8 cellular contexts compared by ENCODE assay signal in the genomic region with DNA sequence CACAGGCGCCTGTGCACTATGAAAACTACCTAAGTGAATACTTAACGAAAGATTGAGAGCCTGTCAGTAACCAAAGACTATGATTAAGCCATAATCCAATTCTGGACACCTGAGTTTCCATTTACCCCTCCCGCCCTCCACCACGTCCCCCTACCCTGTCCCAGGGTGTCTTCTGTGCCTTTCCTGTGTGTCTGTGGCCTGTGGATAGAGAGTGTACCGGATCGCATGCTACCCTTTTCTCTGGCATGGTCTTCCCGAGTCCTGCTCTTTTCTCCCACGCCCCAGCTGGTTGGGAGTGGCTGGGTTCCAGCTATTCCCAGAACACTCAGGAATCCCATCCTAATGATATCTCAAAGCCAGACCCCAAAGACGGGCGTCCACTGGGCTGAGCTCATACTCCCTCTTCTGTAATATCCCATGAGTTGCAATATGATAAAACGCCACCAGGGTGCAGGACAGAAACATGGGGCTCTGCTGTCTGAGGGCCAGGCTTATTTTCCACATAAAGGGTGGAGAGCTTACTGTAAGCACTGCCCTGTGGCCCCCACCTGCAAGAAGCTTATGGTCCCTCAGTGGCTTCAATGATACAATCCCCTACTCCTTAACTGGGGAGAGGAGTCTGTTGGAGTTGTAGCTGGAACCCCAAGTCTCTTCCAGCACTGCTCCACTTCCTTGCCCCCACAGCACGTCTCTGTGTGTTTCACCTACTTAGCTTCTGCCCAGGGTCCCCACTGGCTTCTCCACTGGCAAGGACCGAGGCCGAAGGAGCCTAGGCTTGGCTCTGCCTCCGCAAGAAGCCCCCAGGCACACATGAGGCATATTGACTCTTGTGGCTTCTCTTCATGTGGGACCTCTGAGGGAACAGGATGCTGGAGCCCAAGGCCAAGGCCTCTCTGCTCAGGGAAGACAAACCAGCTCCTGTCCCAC. TPM values are rescaled to one million over a fixed set of nuclear protein-coding genes. Genes with fewer than 3 reads are reported as not detected.
DNase-seq lines count a peak whose midpoint lies in the region; ATAC-seq, FAIRE-seq and TF ChIP-seq lines count a peak whose summit lies in the region.

No MANE protein-coding gene starts in this region.

- H3K27ac ChIP-seq in stomach = no peak overlapping the region

- WGBS in stomach, 5 donors = 47 to 49% (median 49%) methylated on average over 14 to 15 of the region's 15 CpGs

- H3K9me3 ChIP-seq in stomach = no peaks in the 10 kb centered on the region

- intact Hi-C loops in stomach (cut with DNase I; ENCODE audit: low total_unique reads) = no loop called here

- peaks cover 40% of the 10 kb centered on the region for H3K27me3 ChIP-seq in bronchial epithelial cell (ENCODE audit: control insufficient read depth, insufficient read depth, low read length)
- H3K27me3 ChIP-seq in stomach = peaks cover 0 to 43% (median 10%) of the 10 kb centered on the region in 3 donors

- peaks cover 11 to 24% (median 18%) of the 10 kb centered on the region in 4 donors for H3K4me1 ChIP-seq in stomach

- no peak for FAIRE-seq in bronchial epithelial cell (lab: Jason Lieb, UNC)

- ATAC-seq in GM21529 (IDR thresholded peaks at IDR 0.05; ENCODE audit: unreplicated experiment) = peak; percentile 66
- ATAC-seq in left lobe of liver = peak; percentile 74
- no peak for ATAC-seq in HG02763 (IDR thresholded peaks at IDR 0.05; ENCODE audit: unreplicated experiment)

- peak; percentile 70 for TF ChIP-seq CTCF in bronchial epithelial cell (IDR thresholded peaks at IDR 0.05; ENCODE audit: insufficient read depth, low read length, severe bottlenecking)
- peak in 5 of 7 experiments; percentile 52 to 81 (median 60) for TF ChIP-seq CTCF in stomach (IDR thresholded peaks at IDR 0.05)

- no peaks in the 10 kb centered on the region for H3K36me3 ChIP-seq in bronchial epithelial cell (ENCODE audit: control insufficient read depth, insufficient read depth, low read length)
- H3K36me3 ChIP-seq in stomach = no peaks in the 10 kb centered on the region

- DNase-seq in DMS 273 treated with DMSO at 0.1 percent for 48 hours (lab: John Stamatoyannopoulos, UW) = peak; percentile 14
- DNase-seq in NAMALWA (ENCODE audit: low spot score) = peak; percentile 82
- peak; percentile 36 for DNase-seq in SKM-1 treated with dmso at 0.1 percent for 144 hours (lab: John Stamatoyannopoulos, UW; ENCODE audit: unreplicated experiment)
- peak; percentile 43 for DNase-seq in bronchial epithelial cell (ENCODE audit: low read depth)
- DNase-seq in left lobe of liver (ENCODE audit: low spot score) = no peak
- peak; percentile 52 for DNase-seq in stomach

- TF ChIP-seq POLR2A in stomach (IDR thresholded peaks at IDR 0.05) = no peak

- H3K4me3 ChIP-seq in bronchial epithelial cell (ENCODE audit: low read depth, low read length) (no peak overlapping the region), stomach (no peak overlapping the region)

- no peak for TF ChIP-seq EP300 in stomach (IDR thresholded peaks at IDR 0.05)

RNA-seq across cellular contexts. Expression of gene ALX3, which starts 17.6 kb away (rescaled TPM):
- not detected in 2 replicates for total RNA-seq in bronchial epithelial cell
- not detected for total RNA-seq in left lobe of liver
- total RNA-seq in stomach = not detected
- polyA plus RNA-seq in stomach = under 1 TPM in 1 of 3 donors, not detected in 2; 0.08 TPM

RNA-seq across cellular contexts. Expression of gene UBL4B, which starts 24.2 kb away (rescaled TPM):
- total RNA-seq in bronchial epithelial cell = not detected in 2 replicates
- not detected for total RNA-seq in left lobe of liver
- total RNA-seq in stomach = not detected
- not detected for polyA plus RNA-seq in stomach

RNA-seq across cellular contexts. Expression of gene STRIP1, which starts 53.7 kb away (rescaled TPM):
- total RNA-seq in bronchial epithelial cell (39.4 and 44.5 TPM in 2 replicates), left lobe of liver (12.5 TPM), stomach (100 to 1,000 TPM in 1 of 5 donors, 10 to 100 TPM in 4; 36.9 to 262 (median 59.3) TPM)
- polyA plus RNA-seq in stomach = 10 to 100 TPM in 1 of 3 donors, 1 to 10 TPM in 2; 6.7 to 10.6 (median 7.6) TPM
